5 cellular contexts compared by ENCODE assay signal in genomic region chr12:55188573-55188972, GRCh38. TPM values are rescaled to one million over a fixed set of nuclear protein-coding genes. Genes with fewer than 3 reads are reported as not detected.
"Had no signal": no experiment of that assay in that cellular context is flagged by ENCODE, and none has a peak within 500 bp of the region (broad histone marks: within the 10 kb centered on the region; RNA-seq: fewer than 3 reads in every experiment).

No MANE protein-coding gene starts in this region.

- H3K4me3 Mint-ChIP-seq: GM23338, H9 had no signal

- DNase-seq: H9 had no signal

- H3K4me3 ChIP-seq: GM23338 had no signal

- H3K4me1 Mint-ChIP-seq: GM23338, H9 had no signal

- H3K27ac Mint-ChIP-seq: GM23338, H9 had no signal

RNA-seq across cellular contexts. Expression of gene OR10A7, which starts 32.3 kb away (rescaled TPM):
- total RNA-seq: GM23338, H1, H9, HT-29, IMR-90 had no signal
- polyA plus RNA-seq: GM23338, H1, IMR-90 had no signal

RNA-seq across cellular contexts. Expression of gene OR6C74, which starts 55.8 kb away (rescaled TPM):
- total RNA-seq: GM23338, H1, H9, HT-29, IMR-90 had no signal
- polyA plus RNA-seq: GM23338, H1, IMR-90 had no signal
